ENCODE assay signal across 16 cellular contexts in the genomic region with DNA sequence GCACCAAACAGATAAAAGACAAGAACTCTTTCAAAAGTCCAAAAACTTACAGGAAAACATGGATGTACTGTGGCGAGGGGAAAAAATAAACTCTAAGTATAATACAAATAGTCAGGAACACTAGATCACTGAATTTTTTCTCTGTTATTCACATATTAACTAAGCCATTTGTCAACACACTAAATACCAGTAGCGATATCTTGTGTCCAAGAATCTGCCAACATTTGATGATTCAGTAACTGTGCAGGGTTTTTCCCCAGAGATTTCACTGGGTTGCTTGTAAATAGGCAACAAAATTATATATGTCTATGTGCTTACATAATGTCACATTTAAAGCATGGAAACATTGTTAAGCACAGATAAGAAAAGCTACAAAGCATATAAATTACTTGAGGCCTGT.
DNase-seq lines count a peak whose midpoint lies in the region; ATAC-seq and TF ChIP-seq lines count a peak whose summit lies in the region.
"Had no signal": no experiment of that assay in that cellular context is flagged by ENCODE, and none has a peak within 500 bp of the region (broad histone marks: within the 10 kb centered on the region; RNA-seq: fewer than 3 reads in every experiment).

No MANE protein-coding gene starts in this region.

- H3K36me3 ChIP-seq in endodermal cell (ENCODE audit: control insufficient read depth, insufficient read depth, low read length): no peaks in the 10 kb centered on the region

- no peaks in the 10 kb centered on the region for H3K9me3 ChIP-seq in endodermal cell (ENCODE audit: control insufficient read depth, low read length)
- H3K9me3 ChIP-seq: testis had no signal

- H3K9me3 Mint-ChIP-seq in endodermal cell: no peaks in the 10 kb centered on the region
- H3K9me3 Mint-ChIP-seq: activated naive CD8-positive, alpha-beta T cell treated with anti-CD3 and anti-CD28 coated beads, Interleukin-2, amount 10 ng/mL, durations not matched to agents 7 days and 5 days; dendritic cell treated with granulocyte-macrophage colony-stimulating factor and Interleukin-4, amounts not matched to agents 40 ng/mL and 50 ng/mL, for 4 days; T-helper 1 cell treated with Interleukin-12 subunit alpha and Interleukin-12 subunit beta and Interleukin-4 antibody, amounts not matched to agents 30 μg/mL and 1 μg/mL, for 36 hours had no signal

- WGBS in endodermal cell (ENCODE audit: insufficient coverage in 1 of 2, insufficient read length in 1 of 2), 2 experiments: 98 to 100% methylated on average over 1 to 2 of the region's 2 CpGs

- H3K27ac Mint-ChIP-seq in endodermal cell: no peak overlapping the region
- H3K27ac Mint-ChIP-seq: activated CD4-positive, alpha-beta T cell treated with anti-CD3 and anti-CD28 coated beads for 36 hours; activated naive CD8-positive, alpha-beta T cell treated with anti-CD3 and anti-CD28 coated beads, Interleukin-2, amount 10 ng/mL, durations not matched to agents 7 days and 5 days; dendritic cell treated with granulocyte-macrophage colony-stimulating factor and Interleukin-4, amounts not matched to agents 40 ng/mL and 50 ng/mL, for 4 days; T-helper 1 cell treated with Interleukin-12 subunit alpha and Interleukin-12 subunit beta and Interleukin-4 antibody, amounts not matched to agents 30 μg/mL and 1 μg/mL, for 36 hours had no signal

- H3K27me3 ChIP-seq in endodermal cell (ENCODE audit: control insufficient read depth, insufficient read depth, low read length, poor library complexity, severe bottlenecking): no peaks in the 10 kb centered on the region
- H3K27me3 ChIP-seq: testis had no signal

- TF ChIP-seq CTCF in epithelial cell of esophagus (IDR thresholded peaks at IDR 0.05; ENCODE audit: insufficient read depth, low read depth, low read length, missing control alignments): no peak
- no peak for TF ChIP-seq CTCF in endodermal cell (conservative IDR thresholded peaks at IDR 0.05)

- H3K36me3 Mint-ChIP-seq in endodermal cell (ENCODE audit: low read depth): no peaks in the 10 kb centered on the region
- H3K36me3 Mint-ChIP-seq: activated naive CD8-positive, alpha-beta T cell treated with anti-CD3 and anti-CD28 coated beads, Interleukin-2, amount 10 ng/mL, durations not matched to agents 7 days and 5 days had no signal

- H3K4me3 ChIP-seq in epithelial cell of esophagus (ENCODE audit: low read length): no peak overlapping the region
- H3K4me3 ChIP-seq in endodermal cell (ENCODE audit: low read length): no peak overlapping the region
- H3K4me3 ChIP-seq: testis had no signal

- H3K4me1 Mint-ChIP-seq in endodermal cell: peaks cover 13% of the 10 kb centered on the region
- H3K4me1 Mint-ChIP-seq: activated CD4-positive, alpha-beta T cell treated with anti-CD3 and anti-CD28 coated beads for 36 hours; activated naive CD8-positive, alpha-beta T cell treated with anti-CD3 and anti-CD28 coated beads, Interleukin-2, amount 10 ng/mL, durations not matched to agents 7 days and 5 days had no signal

- H3K27ac ChIP-seq in endodermal cell (ENCODE audit: low read depth, low read length): no peak overlapping the region
- H3K27ac ChIP-seq: testis had no signal

- ATAC-seq in GM21526 (IDR thresholded peaks at IDR 0.05; ENCODE audit: low FRiP score, unreplicated experiment) (no peak), HG03095 (IDR thresholded peaks at IDR 0.05; ENCODE audit: unreplicated experiment) (no peak)
- ATAC-seq: activated CD4-positive, alpha-beta T cell treated with anti-CD3 and anti-CD28 coated beads for 36 hours had no signal

- no peaks in the 10 kb centered on the region for H3K4me1 ChIP-seq in endodermal cell (ENCODE audit: control insufficient read depth, insufficient read depth, low read length)
- H3K4me1 ChIP-seq: testis had no signal

- H3K9ac ChIP-seq in endodermal cell (ENCODE audit: extremely low read depth, low read length, poor library complexity, severe bottlenecking): no peak overlapping the region

- no peak overlapping the region for H3K4me3 Mint-ChIP-seq in endodermal cell
- H3K4me3 Mint-ChIP-seq: activated CD4-positive, alpha-beta T cell treated with anti-CD3 and anti-CD28 coated beads for 36 hours; activated naive CD8-positive, alpha-beta T cell treated with anti-CD3 and anti-CD28 coated beads, Interleukin-2, amount 10 ng/mL, durations not matched to agents 7 days and 5 days; dendritic cell treated with granulocyte-macrophage colony-stimulating factor and Interleukin-4, amounts not matched to agents 40 ng/mL and 50 ng/mL, for 4 days; T-helper 1 cell treated with Interleukin-12 subunit alpha and Interleukin-12 subunit beta and Interleukin-4 antibody, amounts not matched to agents 30 μg/mL and 1 μg/mL, for 36 hours had no signal

- peak; percentile 26 for DNase-seq in Daoy (ENCODE audit: low read depth)
- peak; percentile 25 for DNase-seq in RKO (ENCODE audit: low spot score)
- peak; percentile 92 for DNase-seq in epithelial cell of esophagus (ENCODE audit: low read depth)
- peak; percentile 28 for DNase-seq in non-pigmented ciliary epithelial cell (ENCODE audit: low read depth)
- no peak for DNase-seq in effector CD4-positive, alpha-beta T cell
- DNase-seq in endodermal cell: no peak
- DNase-seq: activated CD4-positive, alpha-beta T cell treated with anti-CD3 and anti-CD28 coated beads for 36 hours; activated naive CD8-positive, alpha-beta T cell treated with anti-CD3 and anti-CD28 coated beads, Interleukin-2, amount 10 ng/mL, durations not matched to agents 7 days and 5 days; activated T-cell treated with anti-CD3 and anti-CD28 coated beads for 4 hours; kidney; MV-4-11; testis had no signal

- no peaks in the 10 kb centered on the region for H3K27me3 Mint-ChIP-seq in endodermal cell (ENCODE audit: insufficient read depth)
- H3K27me3 Mint-ChIP-seq: activated CD4-positive, alpha-beta T cell treated with anti-CD3 and anti-CD28 coated beads for 36 hours; dendritic cell treated with granulocyte-macrophage colony-stimulating factor and Interleukin-4, amounts not matched to agents 40 ng/mL and 50 ng/mL, for 4 days had no signal

Comparison
In these comparisons a context has a peak if more than half of its experiments do, and no peak if none do; other contexts are left out.
1. DNase-seq: peak in Daoy (single experiment), RKO (single experiment), epithelial cell of esophagus (single experiment) and non-pigmented ciliary epithelial cell (single experiment); none in effector CD4-positive, alpha-beta T cell (single experiment) and endodermal cell (single experiment).